Comparison of ENCODE assay signal across 8 cellular contexts in the genomic region with DNA sequence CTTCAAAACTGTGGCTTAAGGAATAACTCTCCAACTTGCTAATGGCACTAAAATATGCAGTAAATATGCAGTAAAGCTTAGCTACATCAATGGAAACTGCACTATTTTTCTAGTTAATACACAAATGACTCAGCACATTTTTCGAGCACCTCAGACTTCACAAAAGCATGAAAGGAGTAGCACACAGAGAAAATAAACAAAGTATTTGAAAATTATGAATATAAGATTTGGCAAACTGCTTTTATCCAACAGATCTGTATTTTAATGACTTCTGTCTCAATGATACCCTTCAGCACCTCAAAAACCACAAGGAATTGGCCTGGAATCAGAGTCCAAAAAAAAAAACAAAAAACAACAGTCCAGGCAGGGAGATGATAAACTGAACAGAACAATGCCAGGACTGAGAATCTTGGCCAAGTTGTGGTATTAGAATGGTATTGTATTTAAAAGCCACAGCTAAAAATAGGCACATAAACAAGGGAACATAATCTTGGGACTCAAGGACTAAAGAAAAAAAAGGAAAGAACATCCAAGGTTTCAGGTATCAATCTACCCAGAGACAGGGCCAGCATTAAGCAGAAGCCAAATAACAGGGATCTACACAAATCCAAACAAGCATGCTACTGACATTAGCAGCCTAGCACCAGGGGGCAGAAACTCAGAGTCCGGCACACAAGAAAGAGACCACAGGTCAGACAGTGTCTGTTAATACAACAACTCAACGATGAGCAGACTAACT. TPM values are rescaled to one million over a fixed set of nuclear protein-coding genes. Genes with fewer than 3 reads are reported as not detected.
A peak's percentile ranks its signal among the peaks of the same experiment; 100 is the strongest.
DNase-seq lines count a peak whose midpoint lies in the region; ATAC-seq and TF ChIP-seq lines count a peak whose summit lies in the region.

No MANE protein-coding gene starts in this region.

- H3K36me3 ChIP-seq in gastroesophageal sphincter = peaks cover 0 to 4% of the 10 kb centered on the region in 2 donors
- peaks cover 0 to 2% (median 0%) of the 10 kb centered on the region in 4 donors for H3K36me3 ChIP-seq in sigmoid colon

- no peak for TF ChIP-seq EP300 in gastroesophageal sphincter (IDR thresholded peaks at IDR 0.05)
- TF ChIP-seq EP300 in sigmoid colon (IDR thresholded peaks at IDR 0.05) = no peak

- intact Hi-C loops in sigmoid colon (cut with DNase I) = no loop called here

- DNase-seq in COLO668 (lab: John Stamatoyannopoulos, UW; ENCODE audit: unreplicated experiment) (peak; percentile 8), HEK293T (ENCODE audit: extremely low spot score) (peak; percentile 39), sigmoid colon (no peak), SK-N-DZ (ENCODE audit: low spot score) (no peak)

- TF ChIP-seq POLR2A in gastroesophageal sphincter (IDR thresholded peaks at IDR 0.05) (no peak), sigmoid colon (IDR thresholded peaks at IDR 0.05) (no peak)

- H3K27ac ChIP-seq in VCaP = peak overlapping the region; percentile 99
- peak overlapping the region; percentile 72 to 92 (median 78) for H3K27ac ChIP-seq in gastroesophageal sphincter
- peak overlapping the region; percentile 71 to 83 (median 78) for H3K27ac ChIP-seq in sigmoid colon

- ATAC-seq in gastroesophageal sphincter = peak; percentile 67
- no peak for ATAC-seq in GM21825 (IDR thresholded peaks at IDR 0.05; ENCODE audit: unreplicated experiment)
- ATAC-seq in GM19328 (IDR thresholded peaks at IDR 0.05; ENCODE audit: unreplicated experiment) = no peak

- 14 to 15% methylated on average over 3 of the region's 3 CpGs for WGBS in gastroesophageal sphincter (ENCODE audit: low coverage in 1 of 2), 2 donors
- WGBS in sigmoid colon, 2 donors = 51 to 69% methylated on average over 3 of the region's 3 CpGs

- H3K9me3 ChIP-seq in gastroesophageal sphincter = no peaks in the 10 kb centered on the region
- H3K9me3 ChIP-seq in sigmoid colon = no peaks in the 10 kb centered on the region

- H3K4me3 ChIP-seq in gastroesophageal sphincter (no peak overlapping the region), sigmoid colon (no peak overlapping the region)

- H3K4me1 ChIP-seq in gastroesophageal sphincter = peaks cover 31 to 92% (median 42%) of the 10 kb centered on the region in 3 donors
- H3K4me1 ChIP-seq in sigmoid colon = peaks cover 0 to 89% (median 80%) of the 10 kb centered on the region in 4 donors

- POLR2A ChIA-PET in HEK293T (lab: Yijun Ruan, JAX) = no interaction called here

- CTCF ChIA-PET in HEK293T (lab: Yijun Ruan, JAX) = no interaction called here

- H3K27me3 ChIP-seq in gastroesophageal sphincter (no peaks in the 10 kb centered on the region), sigmoid colon (no peaks in the 10 kb centered on the region)

- TF ChIP-seq CTCF in VCaP (conservative IDR thresholded peaks at IDR 0.05) (peak; percentile 70), gastroesophageal sphincter (IDR thresholded peaks at IDR 0.05) (peak in 3 of 4 experiments; percentile 28 to 44 (median 40)), sigmoid colon (IDR thresholded peaks at IDR 0.05) (peak in 1 of 4 experiments; percentile 3)

TF ChIP-seq in HEK293T, 16 proteins besides CTCF, POLR2A, EP300 and RAD21:
- TF ChIP-seq ELF4 (IDR thresholded peaks at IDR 0.05) = no peak
- no peak for TF ChIP-seq FOXA1 (IDR thresholded peaks at IDR 0.05)
- no peak for TF ChIP-seq LEF1 (IDR thresholded peaks at IDR 0.05; ENCODE audit: borderline replicate concordance)
- TF ChIP-seq SUZ12 (IDR thresholded peaks at IDR 0.05) = no peak
- peak; percentile 69 for TF ChIP-seq ZNF384 (IDR thresholded peaks at IDR 0.05)

RNA-seq across cellular contexts. Expression of gene TMEM245, which starts 21.4 kb away (rescaled TPM):
- total RNA-seq in gastroesophageal sphincter (100 to 1,000 TPM; 130 to 180 (median 142) TPM), sigmoid colon (100 to 1,000 TPM in 2 of 4 donors, 10 to 100 TPM in 2; 90.7 to 105 (median 99.5) TPM)
- 10 to 100 TPM in 1 of 3 donors, 1 to 10 TPM in 2; 1.8 to 12.9 (median 4.2) TPM for polyA plus RNA-seq in sigmoid colon
- polyA plus RNA-seq in SK-N-DZ (2014; cell fraction: cytosol; rRNA removed) = 22.6 and 28.3 TPM in 2 replicates
- 12.7 and 15.2 TPM in 2 replicates for polyA plus RNA-seq in SK-N-DZ (2014; cell fraction: nucleus; rRNA removed)

Comparison
In these comparisons a context has a peak if more than half of its experiments do, and no peak if none do; other contexts are left out.
1. DNase-seq: peak in COLO668 (single experiment) and HEK293T (single experiment); none in sigmoid colon (single experiment) and SK-N-DZ (single experiment).
2. Peak in every context shown above with its lines, with median percentiles within 50 percentile points of each other: H3K27ac ChIP-seq.